In the genomic region with DNA sequence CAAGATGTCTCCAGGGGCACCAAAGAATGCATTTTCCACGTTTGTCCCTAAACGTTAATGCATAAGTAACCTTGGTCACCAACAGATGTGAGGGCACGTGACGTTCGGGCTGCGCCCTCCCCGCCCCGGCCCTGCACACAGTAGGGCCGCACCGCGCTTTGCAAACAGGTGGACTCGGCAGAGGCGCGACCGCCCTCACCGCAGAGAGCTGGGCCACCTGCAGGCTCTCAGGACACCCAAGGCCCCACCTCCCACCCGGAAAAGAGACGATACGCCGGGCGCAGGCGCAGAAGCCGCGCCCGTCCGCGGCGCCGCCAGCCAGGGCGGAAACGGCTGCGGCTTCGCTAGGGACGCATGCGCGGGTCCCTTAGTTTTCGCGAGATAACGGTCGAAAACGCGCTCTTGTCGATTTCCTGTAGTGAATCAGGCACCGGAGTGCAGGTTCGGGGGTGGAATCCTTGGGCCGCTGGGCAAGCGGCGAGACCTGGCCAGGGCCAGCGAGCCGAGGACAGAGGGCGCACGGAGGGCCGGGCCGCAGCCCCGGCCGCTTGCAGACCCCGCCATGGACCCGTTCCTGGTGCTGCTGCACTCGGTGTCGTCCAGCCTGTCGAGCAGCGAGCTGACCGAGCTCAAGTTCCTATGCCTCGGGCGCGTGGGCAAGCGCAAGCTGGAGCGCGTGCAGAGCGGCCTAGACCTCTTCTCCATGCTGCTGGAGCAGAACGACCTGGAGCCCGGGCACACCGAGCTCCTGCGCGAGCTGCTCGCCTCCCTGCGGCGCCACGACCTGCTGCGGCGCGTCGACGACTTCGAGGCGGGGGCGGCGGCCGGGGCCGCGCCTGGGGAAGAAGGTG, we compare ENCODE assay signal across 1 cellular context.
TF ChIP-seq lines count a peak whose summit lies in the region.

A gene with protein sequence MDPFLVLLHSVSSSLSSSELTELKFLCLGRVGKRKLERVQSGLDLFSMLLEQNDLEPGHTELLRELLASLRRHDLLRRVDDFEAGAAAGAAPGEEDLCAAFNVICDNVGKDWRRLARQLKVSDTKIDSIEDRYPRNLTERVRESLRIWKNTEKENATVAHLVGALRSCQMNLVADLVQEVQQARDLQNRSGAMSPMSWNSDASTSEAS (plus strand): TSS at position 399 of the 851 bp plus-strand sequence. CDS start 164 bp downstream, at position 563.

TF ChIP-seq in HEK293, 187 proteins besides CTCF, POLR2A, EP300 and RAD21 (continued from another document and continues in another):
- no peak for TF ChIP-seq KLF16 (tag by site-specific recombination; IDR thresholded peaks at IDR 0.05)
- TF ChIP-seq, protein P1, sequence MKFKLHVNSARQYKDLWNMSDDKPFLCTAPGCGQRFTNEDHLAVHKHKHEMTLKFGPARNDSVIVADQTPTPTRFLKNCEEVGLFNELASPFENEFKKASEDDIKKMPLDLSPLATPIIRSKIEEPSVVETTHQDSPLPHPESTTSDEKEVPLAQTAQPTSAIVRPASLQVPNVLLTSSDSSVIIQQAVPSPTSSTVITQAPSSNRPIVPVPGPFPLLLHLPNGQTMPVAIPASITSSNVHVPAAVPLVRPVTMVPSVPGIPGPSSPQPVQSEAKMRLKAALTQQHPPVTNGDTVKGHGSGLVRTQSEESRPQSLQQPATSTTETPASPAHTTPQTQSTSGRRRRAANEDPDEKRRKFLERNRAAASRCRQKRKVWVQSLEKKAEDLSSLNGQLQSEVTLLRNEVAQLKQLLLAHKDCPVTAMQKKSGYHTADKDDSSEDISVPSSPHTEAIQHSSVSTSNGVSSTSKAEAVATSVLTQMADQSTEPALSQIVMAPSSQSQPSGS (tag by site-specific recombination; IDR thresholded peaks at IDR 0.05; ENCODE audit: low read depth) = no peak
- no peak for TF ChIP-seq ZNF830 (tag by site-specific recombination; IDR thresholded peaks at IDR 0.05; ENCODE audit: low read depth)
- TF ChIP-seq ZNF660 (tag by site-specific recombination; IDR thresholded peaks at IDR 0.05) = 0 out of 2 replicates have a peak, but pooled peaks have one; percentile 9
- no peak for TF ChIP-seq ZNF658 (tag by site-specific recombination; IDR thresholded peaks at IDR 0.05)
- TF ChIP-seq, protein P2, sequence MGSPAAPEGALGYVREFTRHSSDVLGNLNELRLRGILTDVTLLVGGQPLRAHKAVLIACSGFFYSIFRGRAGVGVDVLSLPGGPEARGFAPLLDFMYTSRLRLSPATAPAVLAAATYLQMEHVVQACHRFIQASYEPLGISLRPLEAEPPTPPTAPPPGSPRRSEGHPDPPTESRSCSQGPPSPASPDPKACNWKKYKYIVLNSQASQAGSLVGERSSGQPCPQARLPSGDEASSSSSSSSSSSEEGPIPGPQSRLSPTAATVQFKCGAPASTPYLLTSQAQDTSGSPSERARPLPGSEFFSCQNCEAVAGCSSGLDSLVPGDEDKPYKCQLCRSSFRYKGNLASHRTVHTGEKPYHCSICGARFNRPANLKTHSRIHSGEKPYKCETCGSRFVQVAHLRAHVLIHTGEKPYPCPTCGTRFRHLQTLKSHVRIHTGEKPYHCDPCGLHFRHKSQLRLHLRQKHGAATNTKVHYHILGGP (tag by site-specific recombination; IDR thresholded peaks at IDR 0.05) = no peak
- no peak for TF ChIP-seq ZNF837 (tag by site-specific recombination; IDR thresholded peaks at IDR 0.05)
- 0 out of 2 replicates have a peak, but pooled peaks have one; percentile 41 for TF ChIP-seq ZEB2 (tag by site-specific recombination; IDR thresholded peaks at IDR 0.05)
- peak; percentile 49; the same call in 1 of the 2 replicates for TF ChIP-seq ZBTB8A (tag by site-specific recombination; IDR thresholded peaks at IDR 0.05)
- TF ChIP-seq EGR2 (tag by site-specific recombination; IDR thresholded peaks at IDR 0.05; ENCODE audit: low read depth) = no peak
- no peak for TF ChIP-seq ZFP41 (tag by site-specific recombination; IDR thresholded peaks at IDR 0.05; ENCODE audit: borderline replicate concordance)
- TF ChIP-seq, protein P3, sequence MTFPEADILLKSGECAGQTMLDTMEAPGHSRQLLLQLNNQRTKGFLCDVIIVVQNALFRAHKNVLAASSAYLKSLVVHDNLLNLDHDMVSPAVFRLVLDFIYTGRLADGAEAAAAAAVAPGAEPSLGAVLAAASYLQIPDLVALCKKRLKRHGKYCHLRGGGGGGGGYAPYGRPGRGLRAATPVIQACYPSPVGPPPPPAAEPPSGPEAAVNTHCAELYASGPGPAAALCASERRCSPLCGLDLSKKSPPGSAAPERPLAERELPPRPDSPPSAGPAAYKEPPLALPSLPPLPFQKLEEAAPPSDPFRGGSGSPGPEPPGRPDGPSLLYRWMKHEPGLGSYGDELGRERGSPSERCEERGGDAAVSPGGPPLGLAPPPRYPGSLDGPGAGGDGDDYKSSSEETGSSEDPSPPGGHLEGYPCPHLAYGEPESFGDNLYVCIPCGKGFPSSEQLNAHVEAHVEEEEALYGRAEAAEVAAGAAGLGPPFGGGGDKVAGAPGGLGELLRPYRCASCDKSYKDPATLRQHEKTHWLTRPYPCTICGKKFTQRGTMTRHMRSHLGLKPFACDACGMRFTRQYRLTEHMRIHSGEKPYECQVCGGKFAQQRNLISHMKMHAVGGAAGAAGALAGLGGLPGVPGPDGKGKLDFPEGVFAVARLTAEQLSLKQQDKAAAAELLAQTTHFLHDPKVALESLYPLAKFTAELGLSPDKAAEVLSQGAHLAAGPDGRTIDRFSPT (tag by site-specific recombination; IDR thresholded peaks at IDR 0.05) = no peak
- no peak for TF ChIP-seq ZNF776 (tag by site-specific recombination; IDR thresholded peaks at IDR 0.05; ENCODE audit: borderline replicate concordance)
- TF ChIP-seq WT1 (tag by site-specific recombination; IDR thresholded peaks at IDR 0.05) = no peak
- no peak for TF ChIP-seq ZNF132 (tag by site-specific recombination; IDR thresholded peaks at IDR 0.05; ENCODE audit: borderline replicate concordance)
- no peak for TF ChIP-seq ZNF292 (tag by site-specific recombination; IDR thresholded peaks at IDR 0.05; ENCODE audit: borderline replicate concordance, low read depth)
- no peak for TF ChIP-seq ZNF623 (tag by site-specific recombination; IDR thresholded peaks at IDR 0.05)
- TF ChIP-seq ZNF600 (tag by site-specific recombination; IDR thresholded peaks at IDR 0.05) = no peak
- peak; percentile 65 for TF ChIP-seq ZSCAN30 (tag by site-specific recombination; IDR thresholded peaks at IDR 0.05)
- TF ChIP-seq ZNF701 (tag by site-specific recombination; IDR thresholded peaks at IDR 0.05) = no peak
- TF ChIP-seq, protein P4, sequence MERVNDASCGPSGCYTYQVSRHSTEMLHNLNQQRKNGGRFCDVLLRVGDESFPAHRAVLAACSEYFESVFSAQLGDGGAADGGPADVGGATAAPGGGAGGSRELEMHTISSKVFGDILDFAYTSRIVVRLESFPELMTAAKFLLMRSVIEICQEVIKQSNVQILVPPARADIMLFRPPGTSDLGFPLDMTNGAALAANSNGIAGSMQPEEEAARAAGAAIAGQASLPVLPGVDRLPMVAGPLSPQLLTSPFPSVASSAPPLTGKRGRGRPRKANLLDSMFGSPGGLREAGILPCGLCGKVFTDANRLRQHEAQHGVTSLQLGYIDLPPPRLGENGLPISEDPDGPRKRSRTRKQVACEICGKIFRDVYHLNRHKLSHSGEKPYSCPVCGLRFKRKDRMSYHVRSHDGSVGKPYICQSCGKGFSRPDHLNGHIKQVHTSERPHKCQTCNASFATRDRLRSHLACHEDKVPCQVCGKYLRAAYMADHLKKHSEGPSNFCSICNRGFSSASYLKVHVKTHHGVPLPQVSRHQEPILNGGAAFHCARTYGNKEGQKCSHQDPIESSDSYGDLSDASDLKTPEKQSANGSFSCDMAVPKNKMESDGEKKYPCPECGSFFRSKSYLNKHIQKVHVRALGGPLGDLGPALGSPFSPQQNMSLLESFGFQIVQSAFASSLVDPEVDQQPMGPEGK (tag by site-specific recombination; IDR thresholded peaks at IDR 0.05) = peak; percentile 73
- TF ChIP-seq ZNF791 (tag by site-specific recombination; IDR thresholded peaks at IDR 0.05) = no peak
- no peak for TF ChIP-seq ZNF473 (tag by site-specific recombination; IDR thresholded peaks at IDR 0.05)
- no peak for TF ChIP-seq HOXA7 (CRISPR knock-in tag; IDR thresholded peaks at IDR 0.05; ENCODE audit: borderline replicate concordance)
- TF ChIP-seq, protein P5, sequence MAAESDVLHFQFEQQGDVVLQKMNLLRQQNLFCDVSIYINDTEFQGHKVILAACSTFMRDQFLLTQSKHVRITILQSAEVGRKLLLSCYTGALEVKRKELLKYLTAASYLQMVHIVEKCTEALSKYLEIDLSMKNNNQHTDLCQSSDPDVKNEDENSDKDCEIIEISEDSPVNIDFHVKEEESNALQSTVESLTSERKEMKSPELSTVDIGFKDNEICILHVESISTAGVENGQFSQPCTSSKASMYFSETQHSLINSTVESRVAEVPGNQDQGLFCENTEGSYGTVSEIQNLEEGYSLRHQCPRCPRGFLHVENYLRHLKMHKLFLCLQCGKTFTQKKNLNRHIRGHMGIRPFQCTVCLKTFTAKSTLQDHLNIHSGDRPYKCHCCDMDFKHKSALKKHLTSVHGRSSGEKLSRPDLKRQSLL (tag by site-specific recombination; IDR thresholded peaks at IDR 0.05) = peak; percentile 56; the same call in 1 of the 2 replicates
- peak; percentile 97 for TF ChIP-seq SCRT2 (tag by site-specific recombination; IDR thresholded peaks at IDR 0.05)
- TF ChIP-seq ZNF610 (tag by site-specific recombination; IDR thresholded peaks at IDR 0.05; ENCODE audit: borderline replicate concordance) = no peak
- TF ChIP-seq ZNF121 (tag by site-specific recombination; IDR thresholded peaks at IDR 0.05) = no peak
- no peak for TF ChIP-seq ZNF202 (tag by site-specific recombination; IDR thresholded peaks at IDR 0.05; ENCODE audit: borderline replicate concordance)
- no peak for TF ChIP-seq ZNF768 (tag by site-specific recombination; IDR thresholded peaks at IDR 0.05)
- TF ChIP-seq ZNF548 (tag by site-specific recombination; IDR thresholded peaks at IDR 0.05) = no peak
- no peak for TF ChIP-seq KLF10 (tag by site-specific recombination; IDR thresholded peaks at IDR 0.05)
- no peak for TF ChIP-seq ZNF302 (tag by site-specific recombination; IDR thresholded peaks at IDR 0.05; ENCODE audit: low read depth)
- TF ChIP-seq HOXC10 (CRISPR knock-in tag; IDR thresholded peaks at IDR 0.05) = no peak
- TF ChIP-seq, protein P6, sequence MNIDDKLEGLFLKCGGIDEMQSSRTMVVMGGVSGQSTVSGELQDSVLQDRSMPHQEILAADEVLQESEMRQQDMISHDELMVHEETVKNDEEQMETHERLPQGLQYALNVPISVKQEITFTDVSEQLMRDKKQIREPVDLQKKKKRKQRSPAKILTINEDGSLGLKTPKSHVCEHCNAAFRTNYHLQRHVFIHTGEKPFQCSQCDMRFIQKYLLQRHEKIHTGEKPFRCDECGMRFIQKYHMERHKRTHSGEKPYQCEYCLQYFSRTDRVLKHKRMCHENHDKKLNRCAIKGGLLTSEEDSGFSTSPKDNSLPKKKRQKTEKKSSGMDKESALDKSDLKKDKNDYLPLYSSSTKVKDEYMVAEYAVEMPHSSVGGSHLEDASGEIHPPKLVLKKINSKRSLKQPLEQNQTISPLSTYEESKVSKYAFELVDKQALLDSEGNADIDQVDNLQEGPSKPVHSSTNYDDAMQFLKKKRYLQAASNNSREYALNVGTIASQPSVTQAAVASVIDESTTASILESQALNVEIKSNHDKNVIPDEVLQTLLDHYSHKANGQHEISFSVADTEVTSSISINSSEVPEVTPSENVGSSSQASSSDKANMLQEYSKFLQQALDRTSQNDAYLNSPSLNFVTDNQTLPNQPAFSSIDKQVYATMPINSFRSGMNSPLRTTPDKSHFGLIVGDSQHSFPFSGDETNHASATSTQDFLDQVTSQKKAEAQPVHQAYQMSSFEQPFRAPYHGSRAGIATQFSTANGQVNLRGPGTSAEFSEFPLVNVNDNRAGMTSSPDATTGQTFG (tag by site-specific recombination; IDR thresholded peaks at IDR 0.05; ENCODE audit: borderline replicate concordance) = no peak
- no peak for TF ChIP-seq RBAK (tag by site-specific recombination; IDR thresholded peaks at IDR 0.05)
- no peak for TF ChIP-seq ZNF530 (tag by site-specific recombination; IDR thresholded peaks at IDR 0.05; ENCODE audit: low read depth)
- TF ChIP-seq, protein P7, sequence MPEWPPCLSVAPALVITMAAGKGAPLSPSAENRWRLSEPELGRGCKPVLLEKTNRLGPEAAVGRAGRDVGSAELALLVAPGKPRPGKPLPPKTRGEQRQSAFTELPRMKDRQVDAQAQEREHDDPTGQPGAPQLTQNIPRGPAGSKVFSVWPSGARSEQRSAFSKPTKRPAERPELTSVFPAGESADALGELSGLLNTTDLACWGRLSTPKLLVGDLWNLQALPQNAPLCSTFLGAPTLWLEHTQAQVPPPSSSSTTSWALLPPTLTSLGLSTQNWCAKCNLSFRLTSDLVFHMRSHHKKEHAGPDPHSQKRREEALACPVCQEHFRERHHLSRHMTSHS (tag by site-specific recombination; IDR thresholded peaks at IDR 0.05) = no peak
- TF ChIP-seq FEZF1 (tag by site-specific recombination; IDR thresholded peaks at IDR 0.05) = no peak
- no peak for TF ChIP-seq ZBTB21 (tag by site-specific recombination; IDR thresholded peaks at IDR 0.05)
- TF ChIP-seq ZFHX2 (tag by site-specific recombination; conservative IDR thresholded peaks at IDR 0.05) = no peak
- TF ChIP-seq OVOL3 (tag by site-specific recombination; IDR thresholded peaks at IDR 0.05) = 0 out of 2 replicates have a peak, but pooled peaks have one; percentile 21
- TF ChIP-seq, protein P8, sequence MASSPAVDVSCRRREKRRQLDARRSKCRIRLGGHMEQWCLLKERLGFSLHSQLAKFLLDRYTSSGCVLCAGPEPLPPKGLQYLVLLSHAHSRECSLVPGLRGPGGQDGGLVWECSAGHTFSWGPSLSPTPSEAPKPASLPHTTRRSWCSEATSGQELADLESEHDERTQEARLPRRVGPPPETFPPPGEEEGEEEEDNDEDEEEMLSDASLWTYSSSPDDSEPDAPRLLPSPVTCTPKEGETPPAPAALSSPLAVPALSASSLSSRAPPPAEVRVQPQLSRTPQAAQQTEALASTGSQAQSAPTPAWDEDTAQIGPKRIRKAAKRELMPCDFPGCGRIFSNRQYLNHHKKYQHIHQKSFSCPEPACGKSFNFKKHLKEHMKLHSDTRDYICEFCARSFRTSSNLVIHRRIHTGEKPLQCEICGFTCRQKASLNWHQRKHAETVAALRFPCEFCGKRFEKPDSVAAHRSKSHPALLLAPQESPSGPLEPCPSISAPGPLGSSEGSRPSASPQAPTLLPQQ (tag by site-specific recombination; IDR thresholded peaks at IDR 0.05) = no peak
- no peak for TF ChIP-seq ZNF341 (tag by site-specific recombination; IDR thresholded peaks at IDR 0.05; ENCODE audit: low read depth)
- TF ChIP-seq BCL11A (tag by site-specific recombination; IDR thresholded peaks at IDR 0.05; ENCODE audit: low read depth) = no peak
- peak; percentile 92 for TF ChIP-seq SCRT1 (tag by site-specific recombination; IDR thresholded peaks at IDR 0.05; ENCODE audit: borderline replicate concordance)
- TF ChIP-seq ZNF133 (tag by site-specific recombination; IDR thresholded peaks at IDR 0.05) = no peak
- peak; percentile 41 for TF ChIP-seq ZIC2 (tag by site-specific recombination; IDR thresholded peaks at IDR 0.05)
- TF ChIP-seq ZNF560 (tag by site-specific recombination; IDR thresholded peaks at IDR 0.05; ENCODE audit: borderline replicate concordance) = no peak
- TF ChIP-seq ZNF555 (tag by site-specific recombination; conservative IDR thresholded peaks at IDR 0.05) = no peak
- TF ChIP-seq, protein P9, sequence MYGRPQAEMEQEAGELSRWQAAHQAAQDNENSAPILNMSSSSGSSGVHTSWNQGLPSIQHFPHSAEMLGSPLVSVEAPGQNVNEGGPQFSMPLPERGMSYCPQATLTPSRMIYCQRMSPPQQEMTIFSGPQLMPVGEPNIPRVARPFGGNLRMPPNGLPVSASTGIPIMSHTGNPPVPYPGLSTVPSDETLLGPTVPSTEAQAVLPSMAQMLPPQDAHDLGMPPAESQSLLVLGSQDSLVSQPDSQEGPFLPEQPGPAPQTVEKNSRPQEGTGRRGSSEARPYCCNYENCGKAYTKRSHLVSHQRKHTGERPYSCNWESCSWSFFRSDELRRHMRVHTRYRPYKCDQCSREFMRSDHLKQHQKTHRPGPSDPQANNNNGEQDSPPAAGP (tag by site-specific recombination; IDR thresholded peaks at IDR 0.05) = no peak
